ENCODE assay signal across 8 cellular contexts in the genomic region with DNA sequence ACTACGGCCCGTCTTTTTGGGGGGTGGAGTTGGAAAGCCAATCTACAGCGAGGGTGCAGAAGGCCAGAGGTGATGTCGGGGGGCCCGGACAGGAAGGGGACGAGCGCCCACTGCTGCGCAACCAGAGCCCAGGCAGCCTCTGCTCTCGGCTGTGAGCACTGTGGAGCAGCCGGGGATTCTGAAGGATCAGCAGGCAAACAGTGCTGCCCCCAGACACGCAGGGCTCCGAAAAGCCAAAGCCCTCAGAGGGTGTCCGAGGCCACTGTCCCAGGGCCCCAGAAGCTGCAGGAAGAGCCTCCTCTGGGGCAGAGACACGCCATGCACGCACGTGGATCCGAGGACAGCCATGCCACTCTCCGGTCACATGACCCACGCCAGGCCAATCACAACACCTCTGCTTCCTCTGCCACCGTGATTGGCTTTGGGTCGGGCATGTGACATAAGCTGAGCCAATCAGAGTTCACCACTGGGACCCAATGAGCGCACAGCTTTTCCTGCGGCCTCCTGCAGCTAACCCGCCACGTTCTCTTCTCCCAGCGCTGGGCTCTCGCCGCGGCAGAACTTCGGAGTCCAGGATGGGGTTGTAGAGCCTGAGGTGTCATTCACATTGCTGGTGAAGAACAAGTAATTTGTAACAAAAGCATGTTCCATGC. TPM values are rescaled to one million over a fixed set of nuclear protein-coding genes. Genes with fewer than 3 reads are reported as not detected.
DNase-seq lines count a peak whose midpoint lies in the region; ATAC-seq lines count a peak whose summit lies in the region.

No MANE protein-coding gene starts in this region.

- DNase-seq in activated T-cell treated with anti-CD3 and anti-CD28 coated beads for 48 hours (ENCODE audit: low read depth) (peak; percentile 33), SK-N-DZ (ENCODE audit: low spot score) (peak; percentile 99), globus pallidus (ENCODE audit: low spot score) (peak; percentile 79), retina (peak; percentile 82), NCI-H2196 treated with DMSO at 0.1 percent for 48 hours (lab: John Stamatoyannopoulos, UW; ENCODE audit: unreplicated experiment) (no peak)
- DNase-seq in activated T-cell treated with anti-CD3 and anti-CD28 coated beads, Interleukin-2, amount 50 U/mL, for 1 hour = no peak

- ATAC-seq in GM18519 (IDR thresholded peaks at IDR 0.05; ENCODE audit: low FRiP score, unreplicated experiment) (no peak), GM19324 (IDR thresholded peaks at IDR 0.05; ENCODE audit: low FRiP score, unreplicated experiment) (no peak)

RNA-seq across cellular contexts. Expression of a gene that starts 40.7 kb away (rescaled TPM):
- polyA plus RNA-seq in SK-N-DZ (2014; cell fraction: cytosol; rRNA removed) = 2,351 and 2,595 TPM in 2 replicates
- polyA plus RNA-seq in SK-N-DZ (2014; cell fraction: nucleus; rRNA removed) = 1,254 and 2,322 TPM in 2 replicates

RNA-seq across cellular contexts. Expression of a gene that starts 56.2 kb away (rescaled TPM):
- 0.13 TPM in 1 of 2 replicates, not detected in the other for polyA plus RNA-seq in SK-N-DZ (2014; cell fraction: cytosol; rRNA removed)
- 0.52 TPM in 1 of 2 replicates, not detected in the other for polyA plus RNA-seq in SK-N-DZ (2014; cell fraction: nucleus; rRNA removed)

Comparison
In these comparisons a context has a peak if more than half of its experiments do, and no peak if none do; other contexts are left out.
1. DNase-seq: peak in activated T-cell treated with anti-CD3 and anti-CD28 coated beads for 48 hours (single experiment), SK-N-DZ (single experiment), globus pallidus (single experiment) and retina (single experiment); none in activated T-cell treated with anti-CD3 and anti-CD28 coated beads, Interleukin-2, amount 50 U/mL, for 1 hour (single experiment) and NCI-H2196 treated with DMSO at 0.1 percent for 48 hours (single experiment).